In genomic region chr18:407825-408224, GRCh38 we compare ENCODE assay signal across 20 cellular contexts.
"Had no signal": no experiment of that assay in that cellular context is flagged by ENCODE, and none has a peak within 500 bp of the region (broad histone marks: within the 10 kb centered on the region; RNA-seq: fewer than 3 reads in every experiment).

No MANE protein-coding gene starts in this region.

- ATAC-seq: activated T-helper 17 cell treated with anti-CD3 and anti-CD28 coated beads, Interleukin-2, amount 50 U/mL, for 72 hours; lower lobe of right lung; stimulated activated naive CD8-positive, alpha-beta T cell treated with anti-CD3 and anti-CD28 coated beads, Interleukin-15, Interleukin-2, amounts not matched to agents 100 U/mL and 50 U/mL, for 24 hours; WTC11 had no signal

- H3K27ac ChIP-seq: adrenal gland, colonic mucosa, esophagus squamous epithelium, lower lobe of right lung, spleen, upper lobe of left lung had no signal

- H3K27me3 ChIP-seq: adrenal gland, colonic mucosa, esophagus squamous epithelium, spleen, upper lobe of left lung had no signal

- FAIRE-seq: astrocyte, kidney, TTC549 had no signal

- DNase-seq: activated CD4-positive, alpha-beta T cell treated with anti-CD3 and anti-CD28 coated beads, Interleukin-2, amount 50 U/mL, for 4 hours; activated CD8-positive, alpha-beta memory T cell treated with anti-CD3 and anti-CD28 coated beads for 24 hours; activated CD8-positive, alpha-beta memory T cell treated with anti-CD3 and anti-CD28 coated beads, Interleukin-2, amount 50 U/mL, for 4 hours; activated naive CD4-positive, alpha-beta T cell; activated T-cell treated with anti-CD3 and anti-CD28 coated beads, Interleukin-2, amount 50 U/mL, for 24 hours; adrenal gland; colonic mucosa; esophagus squamous epithelium; kidney; lower lobe of right lung; naive B cell; spleen; stimulated activated CD4-positive, alpha-beta T cell treated with anti-CD3 and anti-CD28 coated beads, Interleukin-4, amount 100 ng/mL, for 24 hours; stimulated activated naive CD8-positive, alpha-beta T cell treated with anti-CD3 and anti-CD28 coated beads, Interleukin-15, Interleukin-2, amounts not matched to agents 100 U/mL and 50 U/mL, for 24 hours; T-helper 1 cell; upper lobe of left lung had no signal

- H3K4me3 ChIP-seq: adrenal gland, colonic mucosa, esophagus squamous epithelium, lower lobe of right lung, spleen, upper lobe of left lung had no signal

- H3K9me3 ChIP-seq: adrenal gland, colonic mucosa had no signal

- H3K4me1 ChIP-seq: adrenal gland, colonic mucosa, spleen had no signal

- H3K36me3 ChIP-seq: adrenal gland, colonic mucosa, esophagus squamous epithelium, lower lobe of right lung, spleen, upper lobe of left lung had no signal
